ENCODE assay signal across 29 cellular contexts in the genomic region with DNA sequence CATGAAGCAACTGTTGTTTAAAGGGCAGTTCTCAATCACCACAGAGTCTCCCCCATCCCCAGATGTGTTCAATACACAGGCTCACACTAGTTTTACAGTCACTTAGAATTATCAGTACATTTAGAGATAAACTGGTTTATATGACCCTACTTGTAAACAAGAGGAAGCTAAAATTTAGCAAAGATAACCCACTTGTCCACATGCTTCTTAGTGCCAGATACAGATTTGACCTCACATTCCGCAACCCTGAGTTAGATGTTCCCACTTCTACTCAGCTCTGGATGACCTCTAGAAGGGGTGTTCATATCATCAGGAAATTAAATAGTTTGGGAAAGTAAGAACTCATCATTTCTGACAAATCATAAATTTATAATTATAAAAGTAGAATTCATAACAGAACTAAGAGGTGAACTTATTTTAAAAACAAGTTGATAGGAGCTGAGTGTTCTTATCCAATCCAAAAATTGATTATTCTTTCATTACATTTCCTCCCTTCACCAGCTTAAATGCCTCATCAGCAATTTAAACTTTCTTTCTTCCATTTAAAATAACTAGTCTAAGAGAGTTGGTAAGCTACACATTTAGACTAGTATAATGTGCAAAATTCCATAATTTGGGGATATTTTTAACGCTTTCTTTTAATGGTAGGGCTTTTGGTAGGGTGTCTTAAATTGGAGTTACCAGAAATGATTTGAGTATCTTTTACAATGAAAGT.
"Had no signal": no experiment of that assay in that cellular context is flagged by ENCODE, and none has a peak within 500 bp of the region (broad histone marks: within the 10 kb centered on the region; RNA-seq: fewer than 3 reads in every experiment).

No MANE protein-coding gene starts in this region.

- H3K4me3 Mint-ChIP-seq: activated B cell treated with CpG ODN at 0.5 μM for 24 hours; activated CD4-positive, alpha-beta memory T cell treated with anti-CD3 and anti-CD28 coated beads, Interleukin-2, amount 10 ng/mL, durations not matched to agents 7 days and 5 days; activated naive CD4-positive, alpha-beta T cell treated with anti-CD3 and anti-CD28 coated beads, Interleukin-2, amount 10 ng/mL, durations not matched to agents 7 days and 5 days; activated naive CD8-positive, alpha-beta T cell treated with anti-CD3 and anti-CD28 coated beads for 36 hours; activated T-cell treated with anti-CD3 and anti-CD28 coated beads, Interleukin-2, amount 50 U/mL, for 72 hours; T-cell had no signal

- H3K27ac Mint-ChIP-seq: activated B cell treated with CpG ODN at 0.5 μM for 24 hours; activated CD4-positive, alpha-beta memory T cell treated with anti-CD3 and anti-CD28 coated beads, Interleukin-2, amount 10 ng/mL, durations not matched to agents 7 days and 5 days; activated naive CD4-positive, alpha-beta T cell treated with anti-CD3 and anti-CD28 coated beads, Interleukin-2, amount 10 ng/mL, durations not matched to agents 7 days and 5 days; activated naive CD8-positive, alpha-beta T cell treated with anti-CD3 and anti-CD28 coated beads for 36 hours; activated T-cell treated with anti-CD3 and anti-CD28 coated beads, Interleukin-2, amount 50 U/mL, for 72 hours; activated T-helper 2 cell treated with anti-CD3 and anti-CD28 coated beads, Interferon-gamma antibody, Interleukin-2, Interleukin-4, amounts not matched to agents 10 μg/mL and 5 μg/mL and 100 μg/mL, durations not matched to agents 14 hours and 24 hours and 36 hours; T-cell had no signal

- H3K27me3 Mint-ChIP-seq: activated naive CD8-positive, alpha-beta T cell treated with anti-CD3 and anti-CD28 coated beads for 36 hours had no signal

- H3K9ac ChIP-seq: KMS-11 had no signal

- DNase-seq: activated B cell treated with CpG ODN at 0.5 μM for 24 hours; activated CD4-positive, alpha-beta memory T cell treated with anti-CD3 and anti-CD28 coated beads, Interleukin-2, amount 10 ng/mL, durations not matched to agents 7 days and 5 days; activated CD4-positive, alpha-beta T cell treated with anti-CD3 and anti-CD28 coated beads, Interleukin-2, amount 50 U/mL, for 1 hour; activated gamma-delta T cell treated with Interleukin-2 at 50 U/mL for 16 hours; activated naive CD4-positive, alpha-beta T cell treated with anti-CD3 and anti-CD28 coated beads, Interleukin-2, amount 10 ng/mL, durations not matched to agents 7 days and 5 days; activated naive CD8-positive, alpha-beta T cell treated with anti-CD3 and anti-CD28 coated beads for 36 hours; activated T-cell treated with anti-CD3 and anti-CD28 coated beads for 4 hours; activated T-cell treated with anti-CD3 and anti-CD28 coated beads, Interleukin-2, amount 50 U/mL, for 72 hours; anterior cingulate cortex; caudate nucleus; NCI-H1092; NCI-H1417; NCI-H1930; NCI-H2171; NCI-H2227 treated with DMSO at 0.1 percent for 48 hours; NCI-H446 treated with DMSO at 0.1 percent for 48 hours; NCI-H524 treated with DMSO at 0.1 percent for 48 hours; NCI-H82; NK-92 treated with Interleukin-12 subunit alpha and Interleukin-12 subunit beta, amount 100 ng/mL, for 24 hours; OCI-M1; RPMI8226; T-cell; T-helper 2 cell; T1000 had no signal

- H3K27ac ChIP-seq: KMS-11, SK-N-MC had no signal

- ATAC-seq: activated T-cell treated with anti-CD3 and anti-CD28 coated beads, Interleukin-2, amount 50 U/mL, for 72 hours; Panc1; Right ventricle myocardium inferior; T-cell had no signal

- H3K36me3 Mint-ChIP-seq: activated naive CD4-positive, alpha-beta T cell treated with anti-CD3 and anti-CD28 coated beads, Interleukin-2, amount 10 ng/mL, durations not matched to agents 7 days and 5 days; activated naive CD8-positive, alpha-beta T cell treated with anti-CD3 and anti-CD28 coated beads for 36 hours; T-cell had no signal

- H3K4me3 ChIP-seq: SK-N-MC had no signal

- H3K4me1 Mint-ChIP-seq: activated B cell treated with CpG ODN at 0.5 μM for 24 hours; activated CD4-positive, alpha-beta memory T cell treated with anti-CD3 and anti-CD28 coated beads, Interleukin-2, amount 10 ng/mL, durations not matched to agents 7 days and 5 days; activated naive CD4-positive, alpha-beta T cell treated with anti-CD3 and anti-CD28 coated beads, Interleukin-2, amount 10 ng/mL, durations not matched to agents 7 days and 5 days; activated naive CD8-positive, alpha-beta T cell treated with anti-CD3 and anti-CD28 coated beads for 36 hours; T-cell had no signal

- H3K9me3 Mint-ChIP-seq: activated B cell treated with CpG ODN at 0.5 μM for 24 hours; activated CD4-positive, alpha-beta memory T cell treated with anti-CD3 and anti-CD28 coated beads, Interleukin-2, amount 10 ng/mL, durations not matched to agents 7 days and 5 days; activated naive CD4-positive, alpha-beta T cell treated with anti-CD3 and anti-CD28 coated beads, Interleukin-2, amount 10 ng/mL, durations not matched to agents 7 days and 5 days; activated naive CD8-positive, alpha-beta T cell treated with anti-CD3 and anti-CD28 coated beads for 36 hours; activated T-helper 2 cell treated with anti-CD3 and anti-CD28 coated beads, Interferon-gamma antibody, Interleukin-2, Interleukin-4, amounts not matched to agents 10 μg/mL and 5 μg/mL and 100 μg/mL, durations not matched to agents 14 hours and 24 hours and 36 hours; T-cell had no signal
